Comparison of ENCODE assay signal across 8 cellular contexts in genomic region chr1:211416246-211416627, GRCh38.
DNase-seq lines count a peak whose midpoint lies in the region; ATAC-seq, FAIRE-seq and TF ChIP-seq lines count a peak whose summit lies in the region.
"Not testable (repeated sequence)": the region's sequence is repeated elsewhere in the genome, so short reads cannot be mapped to it uniquely, and the experiment has no call there.

No MANE protein-coding gene starts in this region.

- H3K9ac ChIP-seq in iPS-20b (ENCODE audit: low read depth, low read length): not testable (repeated sequence)

- FAIRE-seq in bronchial epithelial cell (lab: Jason Lieb, UNC): not testable (repeated sequence)

- BruUV-seq in A673 (replicated peaks; lab: Mats Ljungman, UMichigan): not testable (repeated sequence)

- not testable (repeated sequence) for H3K27me3 ChIP-seq in A673 (replicated peaks; ENCODE audit: insufficient read depth, low read depth, low read length, poor library complexity); bronchial epithelial cell (ENCODE audit: control insufficient read depth, insufficient read depth, low read length); iPS-20b (ENCODE audit: insufficient read depth, low read length)

- peak; percentile 35 for DNase-seq in A673 (ENCODE audit: low spot score)
- DNase-seq in NAMALWA (ENCODE audit: low spot score): peak; percentile 20
- peak; percentile 8 for DNase-seq in activated CD4-positive, alpha-beta T cell treated with anti-CD3 and anti-CD28 coated beads, Interleukin-2, amount 50 U/mL, for 1 hour
- DNase-seq in bronchial epithelial cell (ENCODE audit: low read depth); retinal pigment epithelial cell (ENCODE audit: low read depth): not testable (repeated sequence)

- POLR2A ChIA-PET in A673 (lab: Charles Lee; ENCODE audit: low non-redundant PET): not testable (repeated sequence)

- H3K27ac ChIP-seq in A673 (ENCODE audit: low read depth, low read length, poor library complexity, severe bottlenecking); iPS-20b (ENCODE audit: low read length): not testable (repeated sequence)

- intact Hi-C loops in A673 (cut with micrococcal nuclease; ENCODE audit: unreplicated experiment): not testable (repeated sequence)

- H3K4me3 ChIP-seq in A673 (ENCODE audit: low read depth, low read length, poor library complexity, severe bottlenecking) (peak overlapping the region; percentile 41), bronchial epithelial cell (ENCODE audit: low read depth, low read length) (peak overlapping the region; percentile 33), iPS-20b (ENCODE audit: low read length) (peak overlapping the region; percentile 21; the same call in 1 of the 2 replicates), retinal pigment epithelial cell (ENCODE audit: low read length) (peak overlapping the region; percentile 17)

- not testable (repeated sequence) for TF ChIP-seq CTCF in A673 (conservative IDR thresholded peaks at IDR 0.05; ENCODE audit: low read depth, low read length); bronchial epithelial cell (IDR thresholded peaks at IDR 0.05; ENCODE audit: insufficient read depth, low read length, severe bottlenecking)
- peak; percentile 24 for TF ChIP-seq CTCF in retinal pigment epithelial cell (conservative IDR thresholded peaks at IDR 0.05; ENCODE audit: low read depth, low read length)

- not testable (repeated sequence) for H3K9me3 ChIP-seq in A673 (ENCODE audit: low read depth, low read length, poor library complexity, severe bottlenecking); iPS-20b (ENCODE audit: insufficient read depth, low read depth, low read length)

- CTCF ChIA-PET in A673 (lab: Charles Lee): not testable (repeated sequence)

- not testable (repeated sequence) for H3K4me1 ChIP-seq in A673 (ENCODE audit: insufficient read depth, low read length, poor library complexity, severe bottlenecking)
- peaks cover 11% of the 10 kb centered on the region for H3K4me1 ChIP-seq in iPS-20b (ENCODE audit: insufficient read depth, low read length)

- not testable (repeated sequence) for H3K36me3 ChIP-seq in A673 (ENCODE audit: insufficient read depth, low read length, poor library complexity, severe bottlenecking); bronchial epithelial cell (ENCODE audit: control insufficient read depth, insufficient read depth, low read length); iPS-20b (ENCODE audit: insufficient read depth, low read depth, low read length)

- ATAC-seq in GM18907 (IDR thresholded peaks at IDR 0.05; ENCODE audit: unreplicated experiment) (peak; percentile 60), HG02870 (IDR thresholded peaks at IDR 0.05; ENCODE audit: unreplicated experiment) (peak; percentile 65)
